29 cellular contexts compared by ENCODE assay signal in genomic region chr1:160135051-160135592, GRCh38. TPM values are rescaled to one million over a fixed set of nuclear protein-coding genes. Genes with fewer than 3 reads are reported as not detected.
DNase-seq lines count a peak whose midpoint lies in the region; ATAC-seq and TF ChIP-seq lines count a peak whose summit lies in the region.
"Had no signal": no experiment of that assay in that cellular context is flagged by ENCODE, and none has a peak within 500 bp of the region (broad histone marks: within the 10 kb centered on the region; RNA-seq: fewer than 3 reads in every experiment).

No MANE protein-coding gene starts in this region.

- no peak for TF ChIP-seq POLR2A in esophagus muscularis mucosa (IDR thresholded peaks at IDR 0.05; ENCODE audit: low read depth)

- H3K27me3 ChIP-seq in right atrium auricular region (no peaks in the 10 kb centered on the region), esophagus muscularis mucosa (no peaks in the 10 kb centered on the region), upper lobe of right lung (no peaks in the 10 kb centered on the region)

- H3K36me3 ChIP-seq in right atrium auricular region (peaks cover 83% of the 10 kb centered on the region), esophagus muscularis mucosa (peaks cover 29 to 76% (median 65%) of the 10 kb centered on the region in 4 donors), upper lobe of right lung (no peaks in the 10 kb centered on the region)
- H3K36me3 ChIP-seq: HAP-1 had no signal

- no peak for ATAC-seq in sciatic nerve
- ATAC-seq in upper lobe of right lung, result peak; percentile 40
- ATAC-seq in GM21423 (IDR thresholded peaks at IDR 0.05; ENCODE audit: unreplicated experiment), result no peak
- ATAC-seq: CD8-positive, alpha-beta T cell; GM12878 had no signal

- H3K4me3 ChIP-seq in right atrium auricular region (no peak overlapping the region), esophagus muscularis mucosa (no peak overlapping the region), upper lobe of right lung (no peak overlapping the region)
- H3K4me3 ChIP-seq: GM12878, HAP-1, SK-N-MC had no signal

- H3K27ac ChIP-seq in right atrium auricular region, result peak overlapping the region in 1 of 2 donors; percentile 91
- peak overlapping the region; percentile 83 to 87 (median 85) for H3K27ac ChIP-seq in esophagus muscularis mucosa (replicated peaks in 1 of 4)
- H3K27ac ChIP-seq in upper lobe of right lung, result no peak overlapping the region
- H3K27ac ChIP-seq: 22Rv1, C4-2B, HL-60, SK-N-MC had no signal

- peaks cover 0 to 30% of the 10 kb centered on the region in 2 donors for H3K4me1 ChIP-seq in right atrium auricular region
- H3K4me1 ChIP-seq in esophagus muscularis mucosa, result peaks cover 25 to 70% (median 46%) of the 10 kb centered on the region in 4 donors
- no peaks in the 10 kb centered on the region for H3K4me1 ChIP-seq in upper lobe of right lung
- H3K4me1 ChIP-seq: Caco-2, HAP-1 had no signal

- peak; percentile 75 for DNase-seq in cardiac septum (ENCODE audit: low spot score)
- DNase-seq in right atrium auricular region (ENCODE audit: low spot score), result no peak
- DNase-seq in esophagus muscularis mucosa (ENCODE audit: extremely low spot score), result no peak
- DNase-seq in sciatic nerve (ENCODE audit: low spot score), result peak; percentile 48
- peak; percentile 56 for DNase-seq in upper lobe of right lung
- DNase-seq in NOMO-1 treated with DMSO at 0.1 percent for 48 hours (lab: John Stamatoyannopoulos, UW; ENCODE audit: unreplicated experiment), result no peak
- DNase-seq in activated CD4-positive, alpha-beta T cell treated with anti-CD3 and anti-CD28 coated beads for 48 hours, result no peak
- DNase-seq: Caco-2; CD8-positive, alpha-beta T cell; DMS79; EL; GDM1; HFFc6; NCI-H1048; NCI-H1417 treated with DMSO at 0.1 percent for 48 hours; NCI-H1694 treated with DMSO at 0.1 percent for 48 hours; NCI-H2081; NCI-H226; NCI-H510A; NCI-H69; OCI-M1 had no signal

- TF ChIP-seq CTCF in right atrium auricular region (IDR thresholded peaks at IDR 0.05), result no peak
- no peak for TF ChIP-seq CTCF in esophagus muscularis mucosa (IDR thresholded peaks at IDR 0.05)
- no peak for TF ChIP-seq CTCF in upper lobe of right lung (IDR thresholded peaks at IDR 0.05)

- WGBS in esophagus muscularis mucosa, result 84% methylated on average over 21 of the region's 21 CpGs

- intact Hi-C loops in cardiac septum (cut with DNase I), result no loop called here
- intact Hi-C loops in esophagus muscularis mucosa (cut with DNase I), result no loop called here
- intact Hi-C loops in sciatic nerve (cut with DNase I), result no loop called here
- intact Hi-C loops in upper lobe of right lung (cut with DNase I), result no loop called here

- TF ChIP-seq EP300 in esophagus muscularis mucosa (IDR thresholded peaks at IDR 0.05), result no peak

- H3K9me3 ChIP-seq in right atrium auricular region (no peaks in the 10 kb centered on the region), esophagus muscularis mucosa (no peaks in the 10 kb centered on the region), upper lobe of right lung (no peaks in the 10 kb centered on the region)
- H3K9me3 ChIP-seq: Caco-2, HAP-1 had no signal

RNA-seq across cellular contexts. Expression of gene ATP1A4, which starts 16.3 kb away (rescaled TPM):
- total RNA-seq in cardiac septum, result 1.0 TPM
- not detected for total RNA-seq in right atrium auricular region
- 1 to 10 TPM in 1 of 4 donors, under 1 TPM in 2, not detected in 1; 0.17 to 2.1 (median 0.98) TPM for total RNA-seq in esophagus muscularis mucosa
- 1.2 TPM for total RNA-seq in sciatic nerve
- total RNA-seq in upper lobe of right lung, result 0.96 TPM
- total RNA-seq: B cell; Caco-2; CD8-positive, alpha-beta T cell; HFFc6 had no signal

RNA-seq across cellular contexts. Expression of gene ATP1A2, which starts 19.6 kb away (rescaled TPM):
- 147 TPM for total RNA-seq in cardiac septum
- total RNA-seq in right atrium auricular region, result 100 to 1,000 TPM; 146 to 228 TPM
- 100 to 1,000 TPM; 101 to 214 (median 130) TPM for total RNA-seq in esophagus muscularis mucosa
- total RNA-seq in sciatic nerve, result 136 TPM
- 5.6 TPM for total RNA-seq in upper lobe of right lung
- total RNA-seq: B cell; CD8-positive, alpha-beta T cell; GM12878 had no signal

RNA-seq across cellular contexts. Expression of gene IGSF8, which starts 36.7 kb away (rescaled TPM):
- total RNA-seq in cardiac septum (29.7 TPM), right atrium auricular region (10 to 100 TPM; 20.1 to 20.8 TPM), esophagus muscularis mucosa (10 to 100 TPM; 12.0 to 27.0 (median 21.9) TPM), sciatic nerve (54.9 TPM), upper lobe of right lung (37.5 TPM)

RNA-seq across cellular contexts. Expression of gene KCNJ9, which starts 53.8 kb away (rescaled TPM):
- total RNA-seq in cardiac septum (not detected), right atrium auricular region (under 1 TPM in 1 of 2 donors, not detected in 1; 0.08 TPM), esophagus muscularis mucosa (not detected), sciatic nerve (0.18 TPM), upper lobe of right lung (not detected)
- total RNA-seq: B cell; Caco-2; CD8-positive, alpha-beta T cell; GM12878; HFFc6 had no signal

RNA-seq across cellular contexts. Expression of gene CASQ1, which starts 55.3 kb away (rescaled TPM):
- 57.8 TPM for total RNA-seq in cardiac septum
- 10 to 100 TPM; 10.1 to 32.3 TPM for total RNA-seq in right atrium auricular region
- total RNA-seq in esophagus muscularis mucosa, result 1 to 10 TPM; 2.9 to 4.9 (median 4.6) TPM
- total RNA-seq in sciatic nerve, result 1.1 TPM
- total RNA-seq in upper lobe of right lung, result 0.41 TPM
- total RNA-seq: B cell; Caco-2; CD8-positive, alpha-beta T cell had no signal

Comparison
In these comparisons a context has a peak if more than half of its experiments do, and no peak if none do; other contexts are left out.
1. DNase-seq: peak in cardiac septum (single experiment), sciatic nerve (single experiment) and upper lobe of right lung (single experiment); none in right atrium auricular region (single experiment), esophagus muscularis mucosa (single experiment), NOMO-1 treated with DMSO at 0.1 percent for 48 hours (single experiment) and activated CD4-positive, alpha-beta T cell treated with anti-CD3 and anti-CD28 coated beads for 48 hours (single experiment).
2. RNA of gene ATP1A2, which starts 19.6 kb away (total RNA-seq): 146 to 228 TPM in right atrium auricular region, 147 TPM in cardiac septum (single experiment), 101 to 214 TPM in esophagus muscularis mucosa and 136 TPM in sciatic nerve (single experiment); 5.6 TPM in upper lobe of right lung (single experiment); every median in the first group is over 10 times any median in the second.